Comparison of ENCODE assay signal across 9 cellular contexts in the genomic region with DNA sequence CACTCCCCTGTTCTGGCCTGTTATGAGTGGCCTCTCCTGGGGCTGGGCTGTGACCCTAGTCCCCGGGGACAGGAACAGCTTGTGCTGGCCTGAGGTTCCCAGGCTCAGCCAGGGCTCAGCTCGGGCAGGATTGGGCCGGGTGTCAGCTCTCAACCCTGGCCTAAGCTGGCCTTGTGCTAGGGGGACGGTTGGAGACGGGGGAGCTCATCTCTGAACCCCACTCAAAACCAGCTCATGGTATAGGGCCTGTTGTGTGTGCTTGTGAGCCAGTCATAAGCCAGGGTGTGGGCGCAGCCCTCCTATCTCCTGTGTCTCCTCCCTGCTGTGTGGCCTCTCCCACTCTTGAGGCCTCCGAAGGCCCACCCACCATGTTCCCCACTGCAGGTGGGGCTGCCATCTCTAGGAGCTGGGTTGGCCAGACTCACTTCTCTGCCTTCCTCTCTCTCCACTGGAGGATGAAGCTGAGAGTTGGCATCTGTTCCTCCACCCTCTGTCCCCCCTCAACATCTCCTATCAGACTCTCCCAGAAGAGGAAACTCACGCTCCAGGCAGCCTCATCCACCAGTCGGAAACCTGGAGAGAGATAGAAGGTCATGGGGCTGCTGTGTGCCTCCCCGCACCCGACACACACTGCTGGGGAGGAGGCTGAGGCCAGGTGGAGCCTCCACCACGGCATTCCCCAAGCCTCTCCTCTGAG. TPM values are rescaled to one million over a fixed set of nuclear protein-coding genes. Genes with fewer than 3 reads are reported as not detected.
DNase-seq lines count a peak whose midpoint lies in the region; ATAC-seq, FAIRE-seq and TF ChIP-seq lines count a peak whose summit lies in the region.
"Had no signal": no experiment of that assay in that cellular context is flagged by ENCODE, and none has a peak within 500 bp of the region (broad histone marks: within the 10 kb centered on the region; RNA-seq: fewer than 3 reads in every experiment).

No MANE protein-coding gene starts in this region.

- H4K8ac ChIP-seq in mesenchymal stem cell (ENCODE audit: low read length), result peak overlapping the region; percentile 87

- peak overlapping the region; percentile 84 for H3K9ac ChIP-seq in endothelial cell of umbilical vein (replicated peaks; ENCODE audit: extremely low read depth, insufficient read depth, low read length)
- peak overlapping the region; percentile 30 for H3K9ac ChIP-seq in mesenchymal stem cell (ENCODE audit: low read length)

- H3K9me3 ChIP-seq in SJSA1 (replicated peaks), result no peaks in the 10 kb centered on the region
- no peaks in the 10 kb centered on the region for H3K9me3 ChIP-seq in endothelial cell of umbilical vein (replicated peaks; ENCODE audit: control insufficient read depth, insufficient read depth, low read length)
- H3K9me3 ChIP-seq in mesenchymal stem cell (ENCODE audit: control insufficient read depth, low read length), result no peaks in the 10 kb centered on the region
- H3K9me3 ChIP-seq in upper lobe of left lung, result no peaks in the 10 kb centered on the region
- H3K9me3 ChIP-seq in effector memory CD4-positive, alpha-beta T cell (ENCODE audit: control insufficient read depth, low read length), result no peaks in the 10 kb centered on the region

- TF ChIP-seq POLR2A in endothelial cell of umbilical vein (IDR thresholded peaks at IDR 0.05; ENCODE audit: low read depth, low read length) (peak; percentile 3), upper lobe of left lung (IDR thresholded peaks at IDR 0.05) (no peak)

- peak overlapping the region; percentile 37 for H2BK120ac ChIP-seq in mesenchymal stem cell (ENCODE audit: low read depth, low read length)

- H3K18ac ChIP-seq in mesenchymal stem cell (ENCODE audit: low read depth in 1 of 2, low read length in 2 of 2), result peak overlapping the region; percentile 78 to 88

- no peak overlapping the region for H2AFZ ChIP-seq in endothelial cell of umbilical vein (ENCODE audit: low read depth, low read length)
- H2AFZ ChIP-seq in mesenchymal stem cell (ENCODE audit: low read depth, low read length), result no peak overlapping the region

- H3K4me2 ChIP-seq in endothelial cell of umbilical vein (ENCODE audit: insufficient read depth, low read length), result peak overlapping the region; percentile 96
- H3K4me2 ChIP-seq in mesenchymal stem cell (ENCODE audit: low read length, poor library complexity, severe bottlenecking), result peak overlapping the region; percentile 86

- intact Hi-C loops in endothelial cell of umbilical vein (cut with micrococcal nuclease), result loop anchor here (5.0 to 10.0 kb wide), 3 partner anchors 153 to 390 kb away; a partner anchor contains a TSS

- H3K14ac ChIP-seq in mesenchymal stem cell (ENCODE audit: low read length in 2 of 2), result peak overlapping the region in 1 of 2 experiments; percentile 9

- H4K91ac ChIP-seq in mesenchymal stem cell (ENCODE audit: low read length), result peak overlapping the region; percentile 81

- no peak for TF ChIP-seq CTCF in endothelial cell of umbilical vein (IDR thresholded peaks at IDR 0.05; ENCODE audit: extremely low read depth in 1 of 2, insufficient read depth in 1 of 2, low read depth in 1 of 2, low read length in 2 of 2)
- TF ChIP-seq CTCF in upper lobe of left lung (IDR thresholded peaks at IDR 0.05), result no peak

- H3K4me3 ChIP-seq in SJSA1 (no peak overlapping the region), endothelial cell of umbilical vein (replicated peaks in 1 of 3; ENCODE audit: insufficient read depth in 1 of 3, low read depth in 1 of 3, low read length in 3 of 3) (peak overlapping the region; percentile 85 to 92 (median 90)), mesenchymal stem cell (ENCODE audit: insufficient read depth in 1 of 2, low read depth in 1 of 2, low read length in 2 of 2) (peak overlapping the region in 1 of 2 experiments; percentile 71), upper lobe of left lung (peak overlapping the region; percentile 23 to 70 (median 54))
- no peak overlapping the region for H3K4me3 ChIP-seq in effector memory CD4-positive, alpha-beta T cell (ENCODE audit: insufficient read depth, low read depth, low read length, poor library complexity, severe bottlenecking)

- H3K27me3 ChIP-seq in SJSA1 (replicated peaks) (peaks cover 4% of the 10 kb centered on the region; the same call in 1 of the 2 replicates), endothelial cell of umbilical vein (ENCODE audit: control insufficient read depth in 2 of 2, insufficient read depth in 2 of 2, low read length in 2 of 2) (no peaks in the 10 kb centered on the region), mesenchymal stem cell (ENCODE audit: control insufficient read depth in 1 of 2, insufficient read depth in 1 of 2, low read length in 2 of 2) (no peaks in the 10 kb centered on the region), upper lobe of left lung (peaks cover 0 to 16% (median 6%) of the 10 kb centered on the region in 4 donors)
- H3K27me3 ChIP-seq in effector memory CD4-positive, alpha-beta T cell (replicated peaks; ENCODE audit: control insufficient read depth, insufficient read depth, low read length, poor library complexity, severe bottlenecking), result peaks cover 26% of the 10 kb centered on the region

- no peak for ATAC-seq in upper lobe of left lung (ENCODE audit: low FRiP score in 2 of 2)

- H2AK5ac ChIP-seq in mesenchymal stem cell (ENCODE audit: low read length, severe bottlenecking), result peak overlapping the region; percentile 40

- peak overlapping the region; percentile 75 for H2BK15ac ChIP-seq in mesenchymal stem cell (ENCODE audit: low read depth, poor library complexity, severe bottlenecking)

- no peak for DNase-seq in SJSA1 (ENCODE audit: low read depth in 1 of 2, low spot score in 2 of 2)
- DNase-seq in endothelial cell of umbilical vein (ENCODE audit: low read depth, low spot score), result peak; percentile 78
- peak; percentile 48 for DNase-seq in mesenchymal stem cell
- peak in 1 of 2 donors; percentile 50 for DNase-seq in upper lobe of left lung
- DNase-seq in effector memory CD4-positive, alpha-beta T cell, result no peak
- no peak for DNase-seq in stimulated activated CD4-positive, alpha-beta T cell treated with anti-CD3 and anti-CD28 coated beads, Interleukin-2, amount 100 ng/mL, for 24 hours
- DNase-seq in HCEC 1CT, result no peak
- DNase-seq: activated CD4-positive, alpha-beta T cell treated with anti-CD3 and anti-CD28 coated beads for 4 hours had no signal

- peak overlapping the region in 1 of 2 experiments; percentile 15 for H3K23ac ChIP-seq in mesenchymal stem cell (ENCODE audit: low read length in 2 of 2)

- H3K27ac ChIP-seq in SJSA1 (peak overlapping the region; percentile 98), endothelial cell of umbilical vein (ENCODE audit: insufficient read depth, low read depth, low read length) (peak overlapping the region; percentile 95), mesenchymal stem cell (ENCODE audit: low read length, poor library complexity, severe bottlenecking) (peak overlapping the region; percentile 95), upper lobe of left lung (peak overlapping the region; percentile 87 to 93 (median 91))
- H3K27ac ChIP-seq in effector memory CD4-positive, alpha-beta T cell (ENCODE audit: insufficient read depth, low read length, poor library complexity, severe bottlenecking), result no peak overlapping the region

- H3K4me1 ChIP-seq in SJSA1 (replicated peaks) (peaks cover 52% of the 10 kb centered on the region), endothelial cell of umbilical vein (ENCODE audit: control insufficient read depth, extremely low read depth, insufficient read depth, low read length) (peaks cover 53% of the 10 kb centered on the region), mesenchymal stem cell (ENCODE audit: control insufficient read depth, insufficient read depth, low read depth, low read length) (peaks cover 54% of the 10 kb centered on the region), upper lobe of left lung (peaks cover 42 to 78% (median 59%) of the 10 kb centered on the region in 4 donors)
- peaks cover 17% of the 10 kb centered on the region for H3K4me1 ChIP-seq in effector memory CD4-positive, alpha-beta T cell (ENCODE audit: control insufficient read depth, insufficient read depth, low read length, poor library complexity, severe bottlenecking)

- TF ChIP-seq EP300 in upper lobe of left lung (IDR thresholded peaks at IDR 0.05), result peak in 2 of 4 donors; percentile 45 to 52

- no peak overlapping the region for H2BK5ac ChIP-seq in mesenchymal stem cell (ENCODE audit: low read depth, low read length, poor library complexity, severe bottlenecking)

- CTCF ChIA-PET in endothelial cell of umbilical vein (lab: Charles Lee), result interaction anchor here (1.2 to 8.0 kb wide), 5 partner anchors 15 to 168 kb away, joined by 3 to 312 read pairs (median 3); a partner anchor contains a TSS

- no peaks in the 10 kb centered on the region for H3K9me1 ChIP-seq in endothelial cell of umbilical vein (replicated peaks; ENCODE audit: control insufficient read depth, extremely low read depth, insufficient read depth, low read length)

- WGBS in mesenchymal stem cell, result 70% methylated on average over 12 of the region's 12 CpGs
- WGBS in upper lobe of left lung, 2 donors, result 53 to 60% methylated on average over 11 to 12 of the region's 12 CpGs

- H3K79me2 ChIP-seq in endothelial cell of umbilical vein (ENCODE audit: control insufficient read depth, insufficient read depth, low read length), result peaks cover 60% of the 10 kb centered on the region

- H3K36me3 ChIP-seq in SJSA1, result no peaks in the 10 kb centered on the region
- H3K36me3 ChIP-seq in endothelial cell of umbilical vein (ENCODE audit: control insufficient read depth in 2 of 2, extremely low read depth in 1 of 2, insufficient read depth in 2 of 2, low read length in 2 of 2), result no peaks in the 10 kb centered on the region
- no peaks in the 10 kb centered on the region for H3K36me3 ChIP-seq in mesenchymal stem cell (ENCODE audit: control insufficient read depth in 1 of 2, insufficient read depth in 2 of 2, low read depth in 1 of 2, low read length in 2 of 2)
- H3K36me3 ChIP-seq in upper lobe of left lung, result no peaks in the 10 kb centered on the region
- no peaks in the 10 kb centered on the region for H3K36me3 ChIP-seq in effector memory CD4-positive, alpha-beta T cell (ENCODE audit: control insufficient read depth, insufficient read depth, low read length)

- H3K4ac ChIP-seq in mesenchymal stem cell (ENCODE audit: low read depth in 1 of 2, low read length in 2 of 2), result peak overlapping the region; percentile 29 to 71

- peaks cover 3% of the 10 kb centered on the region for H3K79me1 ChIP-seq in mesenchymal stem cell (replicated peaks; ENCODE audit: low read length, poor library complexity, severe bottlenecking)

- peak overlapping the region; percentile 50 to 60 for H2BK12ac ChIP-seq in mesenchymal stem cell (ENCODE audit: low read length in 2 of 2)

- dilution Hi-C loops in endothelial cell of umbilical vein (cut with MboI; ENCODE audit: extremely low pct_ligation_motif_present, low sequenced_read_pairs), result no loop called here

- POLR2A ChIA-PET in endothelial cell of umbilical vein (lab: Charles Lee), result no interaction called here

- peak; percentile 85 for FAIRE-seq in endothelial cell of umbilical vein (lab: Jason Lieb, UNC)

- H4K20me1 ChIP-seq in endothelial cell of umbilical vein (replicated peaks; ENCODE audit: control insufficient read depth, extremely low read depth, insufficient read depth, low read length), result no peaks in the 10 kb centered on the region

- BruUV-seq in endothelial cell of umbilical vein (replicated peaks; lab: Mats Ljungman, UMichigan), result no TSS peak

RNA-seq across cellular contexts. Expression of a gene that starts 1.3 kb away (rescaled TPM):
- 0.53 and 1.0 TPM in 2 replicates for total RNA-seq in SJSA1 (2014; rRNA removed; shearing (Covaris generic))
- 88.7 and 90.7 TPM in 2 replicates for total RNA-seq in endothelial cell of umbilical vein
- 101 and 106 TPM in 2 replicates for polyA plus RNA-seq in endothelial cell of umbilical vein
- 63.4 and 71.9 TPM in 2 replicates for polyA plus RNA-seq in endothelial cell of umbilical vein (2011; cell fraction: cytosol; rRNA removed)
- 345 and 371 TPM in 2 replicates for polyA plus RNA-seq in endothelial cell of umbilical vein (2011; cell fraction: nucleus; rRNA removed)
- 59.2 and 68.7 TPM in 2 replicates for polyA plus RNA-seq in endothelial cell of umbilical vein (2012)
- 61.8 and 69.8 TPM in 2 replicates for polyA minus RNA-seq in endothelial cell of umbilical vein
- 0.31 TPM for polyA minus RNA-seq in endothelial cell of umbilical vein (2011; cell fraction: cytosol; rRNA and poly(A)+ RNA removed)
- 62.5 and 69.6 TPM in 2 replicates for polyA minus RNA-seq in endothelial cell of umbilical vein (2011; cell fraction: nucleus; rRNA and poly(A)+ RNA removed)
- polyA plus RNA-seq in mesenchymal stem cell (2013, experiment 1 of 2), result 20.5 TPM
- 20.1 TPM for polyA plus RNA-seq in mesenchymal stem cell (2013, experiment 2 of 2)
- total RNA-seq in upper lobe of left lung, result 10 to 100 TPM in 4 of 6 donors, 1 to 10 TPM in 2; 8.4 to 33.5 (median 13.7) TPM

RNA-seq across cellular contexts. Expression of a gene that starts 25.6 kb away (rescaled TPM):
- total RNA-seq in SJSA1 (2014; rRNA removed; shearing (Covaris generic)), result not detected in 2 replicates
- total RNA-seq in endothelial cell of umbilical vein (0.66 and 1.2 TPM in 2 replicates), upper lobe of left lung (10 to 100 TPM in 1 of 6 donors, 1 to 10 TPM in 4, under 1 TPM in 1; 0.49 to 13.9 (median 6.3) TPM)
- polyA plus RNA-seq in endothelial cell of umbilical vein, result 0.33 and 0.35 TPM in 2 replicates
- 0.06 and 0.13 TPM in 2 replicates for polyA plus RNA-seq in endothelial cell of umbilical vein (2011; cell fraction: cytosol; rRNA removed)
- polyA plus RNA-seq in endothelial cell of umbilical vein (2011; cell fraction: nucleus; rRNA removed), result 2.0 and 2.6 TPM in 2 replicates
- polyA plus RNA-seq in endothelial cell of umbilical vein (2012), result 0.46 and 0.51 TPM in 2 replicates
- polyA minus RNA-seq in endothelial cell of umbilical vein, result 0.28 and 0.36 TPM in 2 replicates
- not detected for polyA minus RNA-seq in endothelial cell of umbilical vein (2011; cell fraction: cytosol; rRNA and poly(A)+ RNA removed)
- polyA minus RNA-seq in endothelial cell of umbilical vein (2011; cell fraction: nucleus; rRNA and poly(A)+ RNA removed), result 0.63 TPM in 1 of 2 replicates, not detected in the other
- 0.03 TPM for polyA plus RNA-seq in mesenchymal stem cell (2013, experiment 1 of 2)
- polyA plus RNA-seq in mesenchymal stem cell (2013, experiment 2 of 2), result 0.05 TPM
- total RNA-seq: kidney epithelial cell had no signal

RNA-seq across cellular contexts. Expression of a gene that starts 34.2 kb away (rescaled TPM):
- not detected in 2 replicates for total RNA-seq in SJSA1 (2014; rRNA removed; shearing (Covaris generic))
- total RNA-seq in endothelial cell of umbilical vein (not detected in 2 replicates), upper lobe of left lung (1 to 10 TPM in 3 of 6 donors, under 1 TPM in 1, not detected in 2; 0.30 to 1.4 (median 1.2) TPM)
- 0.07 TPM in 1 of 2 replicates, not detected in the other for polyA plus RNA-seq in endothelial cell of umbilical vein
- 0.03 TPM in 1 of 2 replicates, not detected in the other for polyA plus RNA-seq in endothelial cell of umbilical vein (2011; cell fraction: cytosol; rRNA removed)
- 0.07 and 0.11 TPM in 2 replicates for polyA plus RNA-seq in endothelial cell of umbilical vein (2011; cell fraction: nucleus; rRNA removed)
- not detected in 2 replicates for polyA plus RNA-seq in endothelial cell of umbilical vein (2012)
- polyA minus RNA-seq in endothelial cell of umbilical vein, result 0.34 TPM in 1 of 2 replicates, not detected in the other
- polyA minus RNA-seq in endothelial cell of umbilical vein (2011; cell fraction: cytosol; rRNA and poly(A)+ RNA removed), result not detected
- not detected in 2 replicates for polyA minus RNA-seq in endothelial cell of umbilical vein (2011; cell fraction: nucleus; rRNA and poly(A)+ RNA removed)
- polyA plus RNA-seq in mesenchymal stem cell (2013, experiment 1 of 2), result not detected
- polyA plus RNA-seq in mesenchymal stem cell (2013, experiment 2 of 2), result not detected
- total RNA-seq: kidney epithelial cell had no signal

RNA-seq across cellular contexts. Expression of a gene that starts 35.9 kb away (rescaled TPM):
- total RNA-seq in SJSA1 (2014; rRNA removed; shearing (Covaris generic)), result not detected in 2 replicates
- total RNA-seq in endothelial cell of umbilical vein (not detected in 2 replicates), upper lobe of left lung (under 1 TPM in 2 of 6 donors, not detected in 4; 0.03 to 0.22 TPM)
- polyA plus RNA-seq in endothelial cell of umbilical vein, result not detected in 2 replicates
- polyA plus RNA-seq in endothelial cell of umbilical vein (2011; cell fraction: cytosol; rRNA removed), result not detected in 2 replicates
- polyA plus RNA-seq in endothelial cell of umbilical vein (2011; cell fraction: nucleus; rRNA removed), result not detected in 2 replicates
- polyA plus RNA-seq in endothelial cell of umbilical vein (2012), result not detected in 2 replicates
- polyA minus RNA-seq in endothelial cell of umbilical vein, result not detected in 2 replicates
- polyA minus RNA-seq in endothelial cell of umbilical vein (2011; cell fraction: cytosol; rRNA and poly(A)+ RNA removed), result not detected
- not detected in 2 replicates for polyA minus RNA-seq in endothelial cell of umbilical vein (2011; cell fraction: nucleus; rRNA and poly(A)+ RNA removed)
- not detected for polyA plus RNA-seq in mesenchymal stem cell (2013, experiment 1 of 2)
- polyA plus RNA-seq in mesenchymal stem cell (2013, experiment 2 of 2), result not detected
- total RNA-seq: kidney epithelial cell had no signal

Comparison
In these comparisons a context has a peak if more than half of its experiments do, and no peak if none do; other contexts are left out.
1. DNase-seq: peak in endothelial cell of umbilical vein (single experiment) and mesenchymal stem cell (single experiment); none in SJSA1 (0 of 2), effector memory CD4-positive, alpha-beta T cell (0 of 3), stimulated activated CD4-positive, alpha-beta T cell treated with anti-CD3 and anti-CD28 coated beads, Interleukin-2, amount 100 ng/mL, for 24 hours (0 of 2) and HCEC 1CT (single experiment).
2. H3K4me3 ChIP-seq: peak in endothelial cell of umbilical vein (3 of 3) and upper lobe of left lung (4 of 4); none in SJSA1 (single experiment) and effector memory CD4-positive, alpha-beta T cell (single experiment).